In the genomic region with DNA sequence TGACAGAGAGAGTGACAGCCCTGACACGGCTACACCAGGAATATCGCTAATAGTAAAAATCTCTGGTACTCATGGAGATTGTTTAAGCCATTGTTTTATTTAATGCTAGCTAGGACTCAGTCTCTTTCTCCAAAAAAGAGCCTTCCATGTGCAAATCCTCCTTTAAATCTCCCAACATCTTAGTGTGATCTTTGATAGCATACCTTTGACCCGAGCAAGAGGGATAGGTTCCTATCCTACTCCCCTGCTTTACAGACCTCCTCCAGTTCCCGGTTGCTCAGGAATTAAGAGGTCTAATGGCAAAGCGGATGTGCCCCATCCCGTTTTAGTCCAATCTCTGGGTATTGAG, we compare ENCODE assay signal across 8 cellular contexts. TPM values are rescaled to one million over a fixed set of nuclear protein-coding genes. Genes with fewer than 3 reads are reported as not detected.
DNase-seq lines count a peak whose midpoint lies in the region; ATAC-seq and TF ChIP-seq lines count a peak whose summit lies in the region.
"Had no signal": no experiment of that assay in that cellular context is flagged by ENCODE, and none has a peak within 500 bp of the region (broad histone marks: within the 10 kb centered on the region; RNA-seq: fewer than 3 reads in every experiment).

No MANE protein-coding gene starts in this region.

- H3K36me3 Mint-ChIP-seq in activated CD8-positive, alpha-beta T cell treated with anti-CD3 and anti-CD28 coated beads, Interleukin-2, amount 10 ng/mL, durations not matched to agents 7 days and 5 days (ENCODE audit: low read depth) = no peaks in the 10 kb centered on the region

- peaks cover 45% of the 10 kb centered on the region for H3K27me3 Mint-ChIP-seq in activated CD8-positive, alpha-beta T cell treated with anti-CD3 and anti-CD28 coated beads, Interleukin-2, amount 10 ng/mL, durations not matched to agents 7 days and 5 days (ENCODE audit: low read depth)

- peaks cover 17% of the 10 kb centered on the region for H3K4me1 ChIP-seq in mucosa of descending colon (ENCODE audit: low read depth)

- H3K4me1 Mint-ChIP-seq in activated CD8-positive, alpha-beta T cell treated with anti-CD3 and anti-CD28 coated beads, Interleukin-2, amount 10 ng/mL, durations not matched to agents 7 days and 5 days (ENCODE audit: low read depth) = peaks cover 4% of the 10 kb centered on the region

- no peaks in the 10 kb centered on the region for H3K36me3 ChIP-seq in mucosa of descending colon (ENCODE audit: low read depth)

- H3K27ac ChIP-seq in skin epidermis = peak overlapping the region in 1 of 21 experiments; percentile 72

- POLR2A ChIA-PET in activated CD8-positive, alpha-beta T cell treated with anti-CD3 and anti-CD28 coated beads, Interleukin-2, amount 10 ng/mL, durations not matched to agents 7 days and 5 days (lab: Charles Lee) = no interaction called here

- peak overlapping the region; percentile 32 for H3K4me3 Mint-ChIP-seq in activated CD8-positive, alpha-beta T cell treated with anti-CD3 and anti-CD28 coated beads, Interleukin-2, amount 10 ng/mL, durations not matched to agents 7 days and 5 days

- no peak for TF ChIP-seq CTCF in HFF-Myc (IDR thresholded peaks at IDR 0.05; ENCODE audit: low read depth, low read length, missing control alignments)
- TF ChIP-seq CTCF in mucosa of descending colon (IDR thresholded peaks at IDR 0.05) = no peak

- H3K9me3 ChIP-seq in iPS-18c (ENCODE audit: control insufficient read depth, insufficient read depth, low read length) (no peaks in the 10 kb centered on the region), mucosa of descending colon (no peaks in the 10 kb centered on the region)

- no peaks in the 10 kb centered on the region for H3K9me3 Mint-ChIP-seq in activated CD8-positive, alpha-beta T cell treated with anti-CD3 and anti-CD28 coated beads, Interleukin-2, amount 10 ng/mL, durations not matched to agents 7 days and 5 days (ENCODE audit: insufficient read depth)

- ATAC-seq in activated CD8-positive, alpha-beta T cell treated with anti-CD3 and anti-CD28 coated beads, Interleukin-2, amount 10 ng/mL, durations not matched to agents 7 days and 5 days = no peak
- ATAC-seq in GM21447 (IDR thresholded peaks at IDR 0.05; ENCODE audit: unreplicated experiment) = no peak
- no peak for ATAC-seq in mucosa of descending colon

- DNase-seq in HFF-Myc (ENCODE audit: extremely low read depth, low read depth) (no peak), NCI-H510A (lab: John Stamatoyannopoulos, UW) (no peak), mucosa of descending colon (no peak)
- DNase-seq in activated CD8-positive, alpha-beta T cell treated with anti-CD3 and anti-CD28 coated beads, Interleukin-2, amount 10 ng/mL, durations not matched to agents 7 days and 5 days = no peak
- DNase-seq: activated naive CD4-positive, alpha-beta T cell treated with Interleukin-2 at 50 U/mL for 16 hours had no signal

- intact Hi-C loops in mucosa of descending colon (cut with DNase I, micrococcal nuclease) = no loop called here

- CTCF ChIA-PET in activated CD8-positive, alpha-beta T cell treated with anti-CD3 and anti-CD28 coated beads, Interleukin-2, amount 10 ng/mL, durations not matched to agents 7 days and 5 days (lab: Charles Lee) = interaction anchor here (0.8 to 9.1 kb wide), 2 partner anchors 10 to 203 kb away, joined by 3 to 145 read pairs; no protein-coding TSS in a partner anchor

- no peak overlapping the region for H3K27ac Mint-ChIP-seq in activated CD8-positive, alpha-beta T cell treated with anti-CD3 and anti-CD28 coated beads, Interleukin-2, amount 10 ng/mL, durations not matched to agents 7 days and 5 days

- H3K4me3 ChIP-seq in HFF-Myc (replicated peaks; ENCODE audit: low read depth, low read length) (peak overlapping the region; percentile 39), iPS-18c (ENCODE audit: insufficient read depth, low read depth, low read length) (peak overlapping the region; percentile 64), skin epidermis (peak overlapping the region in 5 of 7 experiments; percentile 34 to 52 (median 47)), mucosa of descending colon (no peak overlapping the region)

RNA-seq across cellular contexts. Expression of a gene that starts 0.7 kb away (rescaled TPM):
- total RNA-seq in activated CD8-positive, alpha-beta T cell treated with anti-CD3 and anti-CD28 coated beads, Interleukin-2, amount 10 ng/mL, durations not matched to agents 7 days and 5 days = under 1 TPM; 0.31 to 0.74 TPM
- 10 to 100 TPM; 12.2 to 27.4 (median 25.0) TPM for total RNA-seq in mucosa of descending colon

Comparison
In these comparisons a context has a peak if more than half of its experiments do, and no peak if none do; other contexts are left out.
1. RNA of a gene that starts 0.7 kb away (total RNA-seq): 12.2 to 27.4 TPM in mucosa of descending colon; 0.31 to 0.74 TPM in activated CD8-positive, alpha-beta T cell treated with anti-CD3 and anti-CD28 coated beads, Interleukin-2, amount 10 ng/mL, durations not matched to agents 7 days and 5 days; every median in the first group is over 4 times any median in the second.